Comparison of ENCODE assay signal across 2 cellular contexts in the genomic region with DNA sequence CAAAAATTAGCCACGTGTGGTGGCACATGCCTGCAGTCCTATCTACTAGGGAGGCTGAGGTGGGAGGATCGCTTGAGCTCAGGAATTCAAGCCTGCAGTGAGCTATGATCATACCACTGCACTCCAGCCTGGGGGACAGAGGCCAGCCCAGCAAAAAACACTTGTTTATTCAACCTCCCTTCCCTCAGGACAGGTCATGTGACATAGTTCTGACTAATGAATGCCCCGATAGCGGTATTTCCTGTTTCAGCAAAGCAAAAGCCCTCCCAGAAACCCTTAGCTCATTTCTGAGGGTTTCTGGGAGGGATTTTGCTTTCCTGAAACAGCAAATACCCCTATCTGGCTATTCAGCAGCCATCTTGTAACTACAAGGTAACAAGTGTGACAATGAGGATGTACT.
A peak's percentile ranks its signal among the peaks of the same experiment; 100 is the strongest.
TF ChIP-seq lines count a peak whose summit lies in the region.

No MANE protein-coding gene starts in this region.

TF ChIP-seq in K562, 482 proteins besides CTCF, POLR2A, EP300 and RAD21:
- TF ChIP-seq PHF8 (IDR thresholded peaks at IDR 0.05; ENCODE audit: borderline replicate concordance, low read length) = no peak
- TF ChIP-seq RAD51 (IDR thresholded peaks at IDR 0.05; ENCODE audit: borderline replicate concordance, low read depth) = 0 out of 2 replicates have a peak, but pooled peaks have one; percentile 16
- TF ChIP-seq, protein P1, sequence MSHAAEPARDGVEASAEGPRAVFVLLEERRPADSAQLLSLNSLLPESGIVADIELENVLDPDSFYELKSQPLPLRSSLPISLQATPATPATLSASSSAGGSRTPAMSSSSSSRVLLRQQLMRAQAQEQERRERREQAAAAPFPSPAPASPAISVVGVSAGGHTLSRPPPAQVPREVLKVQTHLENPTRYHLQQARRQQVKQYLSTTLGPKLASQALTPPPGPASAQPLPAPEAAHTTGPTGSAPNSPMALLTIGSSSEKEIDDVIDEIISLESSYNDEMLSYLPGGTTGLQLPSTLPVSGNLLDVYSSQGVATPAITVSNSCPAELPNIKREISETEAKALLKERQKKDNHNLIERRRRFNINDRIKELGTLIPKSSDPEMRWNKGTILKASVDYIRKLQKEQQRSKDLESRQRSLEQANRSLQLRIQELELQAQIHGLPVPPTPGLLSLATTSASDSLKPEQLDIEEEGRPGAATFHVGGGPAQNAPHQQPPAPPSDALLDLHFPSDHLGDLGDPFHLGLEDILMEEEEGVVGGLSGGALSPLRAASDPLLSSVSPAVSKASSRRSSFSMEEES (CRISPR knock-in tag; IDR thresholded peaks at IDR 0.05) = peak; percentile 79
- TF ChIP-seq CBFA2T3 (IDR thresholded peaks at IDR 0.05) = no peak

TF ChIP-seq in SK-N-SH, 30 proteins besides CTCF, POLR2A, EP300 and RAD21:
- TF ChIP-seq TAF1 (IDR thresholded peaks at IDR 0.05; ENCODE audit: borderline replicate concordance, low read depth, low read length) (no peak), RCOR1 (IDR thresholded peaks at IDR 0.05; ENCODE audit: low read length) (no peak), FOXM1 (IDR thresholded peaks at IDR 0.05; ENCODE audit: low read depth) (no peak), FOXJ3 (CRISPR knock-in tag; IDR thresholded peaks at IDR 0.05) (no peak), YY1 (IDR thresholded peaks at IDR 0.05; ENCODE audit: low read depth) (no peak), SMC3 (IDR thresholded peaks at IDR 0.05; ENCODE audit: low read depth, low read length) (no peak), FOSL2 (IDR thresholded peaks at IDR 0.05; ENCODE audit: borderline replicate concordance, low read depth) (no peak), ELF1 (IDR thresholded peaks at IDR 0.05) (no peak), SIN3A (IDR thresholded peaks at IDR 0.05; ENCODE audit: borderline replicate concordance, low read depth, low read length) (no peak), GATA2 (CRISPR knock-in tag; IDR thresholded peaks at IDR 0.05) (no peak), EZH2phosphoT487 (IDR thresholded peaks at IDR 0.05; ENCODE audit: borderline replicate concordance, low read depth) (no peak), RXRA (IDR thresholded peaks at IDR 0.05; ENCODE audit: borderline replicate concordance, low read depth) (no peak), JUND (IDR thresholded peaks at IDR 0.05) (no peak)
- TF ChIP-seq, protein P2, sequence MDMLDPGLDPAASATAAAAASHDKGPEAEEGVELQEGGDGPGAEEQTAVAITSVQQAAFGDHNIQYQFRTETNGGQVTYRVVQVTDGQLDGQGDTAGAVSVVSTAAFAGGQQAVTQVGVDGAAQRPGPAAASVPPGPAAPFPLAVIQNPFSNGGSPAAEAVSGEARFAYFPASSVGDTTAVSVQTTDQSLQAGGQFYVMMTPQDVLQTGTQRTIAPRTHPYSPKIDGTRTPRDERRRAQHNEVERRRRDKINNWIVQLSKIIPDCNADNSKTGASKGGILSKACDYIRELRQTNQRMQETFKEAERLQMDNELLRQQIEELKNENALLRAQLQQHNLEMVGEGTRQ (IDR thresholded peaks at IDR 0.05; ENCODE audit: borderline replicate concordance, low read depth, low read length) = no peak
- TF ChIP-seq, protein P3, sequence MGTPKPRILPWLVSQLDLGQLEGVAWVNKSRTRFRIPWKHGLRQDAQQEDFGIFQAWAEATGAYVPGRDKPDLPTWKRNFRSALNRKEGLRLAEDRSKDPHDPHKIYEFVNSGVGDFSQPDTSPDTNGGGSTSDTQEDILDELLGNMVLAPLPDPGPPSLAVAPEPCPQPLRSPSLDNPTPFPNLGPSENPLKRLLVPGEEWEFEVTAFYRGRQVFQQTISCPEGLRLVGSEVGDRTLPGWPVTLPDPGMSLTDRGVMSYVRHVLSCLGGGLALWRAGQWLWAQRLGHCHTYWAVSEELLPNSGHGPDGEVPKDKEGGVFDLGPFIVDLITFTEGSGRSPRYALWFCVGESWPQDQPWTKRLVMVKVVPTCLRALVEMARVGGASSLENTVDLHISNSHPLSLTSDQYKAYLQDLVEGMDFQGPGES (IDR thresholded peaks at IDR 0.05; ENCODE audit: low read depth, low read length) = no peak
- TF ChIP-seq, protein P4, sequence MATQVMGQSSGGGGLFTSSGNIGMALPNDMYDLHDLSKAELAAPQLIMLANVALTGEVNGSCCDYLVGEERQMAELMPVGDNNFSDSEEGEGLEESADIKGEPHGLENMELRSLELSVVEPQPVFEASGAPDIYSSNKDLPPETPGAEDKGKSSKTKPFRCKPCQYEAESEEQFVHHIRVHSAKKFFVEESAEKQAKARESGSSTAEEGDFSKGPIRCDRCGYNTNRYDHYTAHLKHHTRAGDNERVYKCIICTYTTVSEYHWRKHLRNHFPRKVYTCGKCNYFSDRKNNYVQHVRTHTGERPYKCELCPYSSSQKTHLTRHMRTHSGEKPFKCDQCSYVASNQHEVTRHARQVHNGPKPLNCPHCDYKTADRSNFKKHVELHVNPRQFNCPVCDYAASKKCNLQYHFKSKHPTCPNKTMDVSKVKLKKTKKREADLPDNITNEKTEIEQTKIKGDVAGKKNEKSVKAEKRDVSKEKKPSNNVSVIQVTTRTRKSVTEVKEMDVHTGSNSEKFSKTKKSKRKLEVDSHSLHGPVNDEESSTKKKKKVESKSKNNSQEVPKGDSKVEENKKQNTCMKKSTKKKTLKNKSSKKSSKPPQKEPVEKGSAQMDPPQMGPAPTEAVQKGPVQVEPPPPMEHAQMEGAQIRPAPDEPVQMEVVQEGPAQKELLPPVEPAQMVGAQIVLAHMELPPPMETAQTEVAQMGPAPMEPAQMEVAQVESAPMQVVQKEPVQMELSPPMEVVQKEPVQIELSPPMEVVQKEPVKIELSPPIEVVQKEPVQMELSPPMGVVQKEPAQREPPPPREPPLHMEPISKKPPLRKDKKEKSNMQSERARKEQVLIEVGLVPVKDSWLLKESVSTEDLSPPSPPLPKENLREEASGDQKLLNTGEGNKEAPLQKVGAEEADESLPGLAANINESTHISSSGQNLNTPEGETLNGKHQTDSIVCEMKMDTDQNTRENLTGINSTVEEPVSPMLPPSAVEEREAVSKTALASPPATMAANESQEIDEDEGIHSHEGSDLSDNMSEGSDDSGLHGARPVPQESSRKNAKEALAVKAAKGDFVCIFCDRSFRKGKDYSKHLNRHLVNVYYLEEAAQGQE (IDR thresholded peaks at IDR 0.05; ENCODE audit: low read depth, low read length) = no peak
- TF ChIP-seq, protein P5, sequence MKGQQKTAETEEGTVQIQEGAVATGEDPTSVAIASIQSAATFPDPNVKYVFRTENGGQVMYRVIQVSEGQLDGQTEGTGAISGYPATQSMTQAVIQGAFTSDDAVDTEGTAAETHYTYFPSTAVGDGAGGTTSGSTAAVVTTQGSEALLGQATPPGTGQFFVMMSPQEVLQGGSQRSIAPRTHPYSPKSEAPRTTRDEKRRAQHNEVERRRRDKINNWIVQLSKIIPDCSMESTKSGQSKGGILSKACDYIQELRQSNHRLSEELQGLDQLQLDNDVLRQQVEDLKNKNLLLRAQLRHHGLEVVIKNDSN (IDR thresholded peaks at IDR 0.05; ENCODE audit: borderline replicate concordance, low read depth) = no peak
TF ChIP-seq in SK-N-SH: peak in this region for 0.
